22 cellular contexts compared by ENCODE assay signal in genomic region chr10:130615463-130615862, GRCh38.
DNase-seq lines count a peak whose midpoint lies in the region; ATAC-seq and TF ChIP-seq lines count a peak whose summit lies in the region.
"Had no signal": no experiment of that assay in that cellular context is flagged by ENCODE, and none has a peak within 500 bp of the region (broad histone marks: within the 10 kb centered on the region; RNA-seq: fewer than 3 reads in every experiment).

No MANE protein-coding gene starts in this region.

- no peak overlapping the region for H3K9ac ChIP-seq in endodermal cell (ENCODE audit: extremely low read depth, low read length, poor library complexity, severe bottlenecking)
- H3K9ac ChIP-seq in GM23248, result no peak overlapping the region

- in situ Hi-C loops in KBM-7 (cut with MboI; ENCODE audit: low pct_unique_long_range_greater_than_20kb, low sequenced_read_pairs), result no loop called here
- in situ Hi-C loops in GM23248 (cut with MboI), result no loop called here

- H3K4me3 ChIP-seq in GM23338 (no peak overlapping the region), endodermal cell (ENCODE audit: low read length) (no peak overlapping the region), GM23248 (no peak overlapping the region)
- H3K4me3 ChIP-seq: HAP-1 had no signal

- H4K20me1 ChIP-seq in GM23338 (replicated peaks; ENCODE audit: insufficient read depth), result no peaks in the 10 kb centered on the region
- no peaks in the 10 kb centered on the region for H4K20me1 ChIP-seq in GM23248 (ENCODE audit: insufficient read depth)

- ATAC-seq in GM23338 (no peak; the same call in 2 of the 3 replicates), HG02852 (IDR thresholded peaks at IDR 0.05; ENCODE audit: unreplicated experiment) (no peak)
- ATAC-seq: CD8-positive, alpha-beta T cell; Right ventricle myocardium inferior; T-helper 17 cell had no signal

- H2AFZ ChIP-seq in GM23338 (no peak overlapping the region), GM23248 (no peak overlapping the region)

- H3K27ac Mint-ChIP-seq in GM23338, result no peak overlapping the region
- no peak overlapping the region for H3K27ac Mint-ChIP-seq in endodermal cell
- H3K27ac Mint-ChIP-seq in nephron progenitor cell, result peak overlapping the region; percentile 33
- H3K27ac Mint-ChIP-seq: CD8-positive, alpha-beta T cell; T-helper 17 cell had no signal

- H3K4me2 ChIP-seq in GM23338 (no peak overlapping the region), GM23248 (ENCODE audit: unreplicated experiment) (no peak overlapping the region)

- H3K27me3 ChIP-seq in GM23338 (ENCODE audit: insufficient read depth), result no peaks in the 10 kb centered on the region
- no peaks in the 10 kb centered on the region for H3K27me3 ChIP-seq in endodermal cell (ENCODE audit: control insufficient read depth, insufficient read depth, low read length, poor library complexity, severe bottlenecking)
- H3K27me3 ChIP-seq in GM23248 (replicated peaks; ENCODE audit: insufficient read depth), result no peaks in the 10 kb centered on the region

- H3K4me1 ChIP-seq in GM23338 (ENCODE audit: insufficient read depth), result no peaks in the 10 kb centered on the region
- H3K4me1 ChIP-seq in endodermal cell (ENCODE audit: control insufficient read depth, insufficient read depth, low read length), result no peaks in the 10 kb centered on the region
- H3K4me1 ChIP-seq in GM23248 (ENCODE audit: insufficient read depth), result no peaks in the 10 kb centered on the region
- H3K4me1 ChIP-seq: HAP-1 had no signal

- peaks cover 6% of the 10 kb centered on the region for H3K27me3 Mint-ChIP-seq in GM23338 (ENCODE audit: insufficient read depth, low read depth, poor library complexity)
- H3K27me3 Mint-ChIP-seq in endodermal cell (ENCODE audit: insufficient read depth), result no peaks in the 10 kb centered on the region
- H3K27me3 Mint-ChIP-seq in nephron progenitor cell (ENCODE audit: low read depth, poor library complexity), result peaks cover 12% of the 10 kb centered on the region

- WGBS in endodermal cell (ENCODE audit: insufficient coverage in 1 of 2, insufficient read length in 1 of 2), 2 experiments, result 42% methylated on average over 2 to 4 of the region's 4 CpGs
- WGBS in GM23248 (ENCODE audit: low coverage in 1 of 2, low lambda C conversion rate in 2 of 2, missing lambda C conversion rate in 2 of 2), 2 experiments, result 5 to 10% methylated on average over 4 of the region's 4 CpGs

- H3K79me2 ChIP-seq in GM23338 (replicated peaks; ENCODE audit: insufficient read depth), result no peaks in the 10 kb centered on the region
- H3K79me2 ChIP-seq in GM23248 (ENCODE audit: insufficient read depth), result no peaks in the 10 kb centered on the region

- no peak overlapping the region for H3K27ac ChIP-seq in GM23338 (ENCODE audit: low read depth)
- H3K27ac ChIP-seq in endodermal cell (ENCODE audit: low read depth, low read length), result no peak overlapping the region
- no peak overlapping the region for H3K27ac ChIP-seq in GM23248

- H3K9me3 ChIP-seq in endodermal cell (ENCODE audit: control insufficient read depth, low read length), result peaks cover 4% of the 10 kb centered on the region
- peaks cover 5% of the 10 kb centered on the region for H3K9me3 ChIP-seq in GM23248 (ENCODE audit: low read depth)
- H3K9me3 ChIP-seq: HAP-1 had no signal

- no peaks in the 10 kb centered on the region for H3K9me2 ChIP-seq in GM23338 (ENCODE audit: insufficient read depth)
- H3K9me2 ChIP-seq in GM23248 (ENCODE audit: insufficient read depth), result no peaks in the 10 kb centered on the region

- peaks cover 13% of the 10 kb centered on the region; the same call in 1 of the 2 replicates for H3K36me3 ChIP-seq in GM23338 (ENCODE audit: insufficient read depth)
- no peaks in the 10 kb centered on the region for H3K36me3 ChIP-seq in endodermal cell (ENCODE audit: control insufficient read depth, insufficient read depth, low read length)
- H3K36me3 ChIP-seq in GM23248 (ENCODE audit: low read depth), result no peaks in the 10 kb centered on the region
- H3K36me3 ChIP-seq: HAP-1 had no signal

- H3K36me3 Mint-ChIP-seq in GM23338 (ENCODE audit: low read depth) (peaks cover 23% of the 10 kb centered on the region), endodermal cell (ENCODE audit: low read depth) (no peaks in the 10 kb centered on the region), nephron progenitor cell (ENCODE audit: low read depth) (no peaks in the 10 kb centered on the region)
- H3K36me3 Mint-ChIP-seq: CD8-positive, alpha-beta T cell had no signal

- H3K4me3 Mint-ChIP-seq in GM23338 (peak overlapping the region; percentile 29; the same call in 1 of the 3 replicates), endodermal cell (no peak overlapping the region), nephron progenitor cell (no peak overlapping the region)
- H3K4me3 Mint-ChIP-seq: CD8-positive, alpha-beta T cell; T-helper 17 cell had no signal

- H3K4me1 Mint-ChIP-seq in GM23338 (peaks cover 2% of the 10 kb centered on the region; the same call in 1 of the 3 replicates), endodermal cell (peaks cover 10% of the 10 kb centered on the region), nephron progenitor cell (peaks cover 8% of the 10 kb centered on the region)
- H3K4me1 Mint-ChIP-seq: T-helper 17 cell had no signal

- no peak for TF ChIP-seq CTCF in GM23338 (conservative IDR thresholded peaks at IDR 0.05; ENCODE audit: low read depth in 2 of 2)
- TF ChIP-seq CTCF in endodermal cell (conservative IDR thresholded peaks at IDR 0.05), result peak; percentile 18
- no peak for TF ChIP-seq CTCF in nephron progenitor cell (IDR thresholded peaks at IDR 0.05)

- H3F3A ChIP-seq in GM23338 (replicated peaks; ENCODE audit: low read depth) (no peaks in the 10 kb centered on the region), GM23248 (ENCODE audit: insufficient read depth) (no peaks in the 10 kb centered on the region)

- H3K9me3 Mint-ChIP-seq in GM23338 (peaks cover 85% of the 10 kb centered on the region), endodermal cell (peaks cover 17% of the 10 kb centered on the region), nephron progenitor cell (peaks cover 21% of the 10 kb centered on the region)

- DNase-seq in GM23338 (ENCODE audit: low spot score) (peak; percentile 0), KBM-7 (peak; percentile 16), endodermal cell (peak; percentile 66), nephron progenitor cell (no peak), putamen (ENCODE audit: low spot score) (no peak), NCI-H524 (lab: John Stamatoyannopoulos, UW) (no peak), GM23248 (no peak)
- DNase-seq: C1 segment of cervical spinal cord; CD8-positive, alpha-beta T cell; EL; GF-D8; Kasumi-1; NCI-H1417; NCI-H187; NCI-H2107; NCI-H2227 treated with DMSO at 0.1 percent for 48 hours; NCI-H510A treated with DMSO at 0.1 percent for 48 hours; SW 1271; T-helper 17 cell had no signal

TF ChIP-seq in GM23338, 12 proteins besides CTCF, POLR2A, EP300 and RAD21:
- TF ChIP-seq ZNF114 (CRISPR knock-in tag; IDR thresholded peaks at IDR 0.05) (no peak), STAT1 (IDR thresholded peaks at IDR 0.05; ENCODE audit: unreplicated experiment) (no peak)

Comparison
In these comparisons a context has a peak if more than half of its experiments do, and no peak if none do; other contexts are left out.
1. DNase-seq: peak in GM23338 (single experiment), KBM-7 (single experiment) and endodermal cell (single experiment); none in nephron progenitor cell (single experiment), putamen (single experiment), NCI-H524 (0 of 2) and GM23248 (single experiment).